Comparison of ENCODE assay signal across 8 cellular contexts in genomic region chr21:34260598-34260997, GRCh38.
"Had no signal": no experiment of that assay in that cellular context is flagged by ENCODE, and none has a peak within 500 bp of the region (broad histone marks: within the 10 kb centered on the region; RNA-seq: fewer than 3 reads in every experiment).

No MANE protein-coding gene starts in this region.

- DNase-seq: GM23248, GOT3, H7, IMR-90 had no signal

- H3K4me3 ChIP-seq: GM23248, HAP-1, K562 had no signal

- H3K36me3 ChIP-seq: HAP-1 had no signal

- H3K27ac ChIP-seq: GM23248 had no signal

- FAIRE-seq: HTR-8/SVneo, K562 had no signal

- ATAC-seq: HCT116, K562 had no signal
